Comparison of ENCODE assay signal across 8 cellular contexts in genomic region chr2:197255550-197255949, GRCh38. TPM values are rescaled to one million over a fixed set of nuclear protein-coding genes. Genes with fewer than 3 reads are reported as not detected.
DNase-seq lines count a peak whose midpoint lies in the region; ATAC-seq and TF ChIP-seq lines count a peak whose summit lies in the region.

No MANE protein-coding gene starts in this region.

- TF ChIP-seq POLR2A in stomach (IDR thresholded peaks at IDR 0.05): no peak

- H3K27me3 Mint-ChIP-seq in activated CD4-positive, alpha-beta memory T cell treated with anti-CD3 and anti-CD28 coated beads, Interleukin-2, amount 10 ng/mL, durations not matched to agents 7 days and 5 days: no peaks in the 10 kb centered on the region
- H3K27me3 Mint-ChIP-seq in effector memory CD8-positive, alpha-beta T cell: no peaks in the 10 kb centered on the region
- no peaks in the 10 kb centered on the region for H3K27me3 Mint-ChIP-seq in nephron progenitor cell (ENCODE audit: low read depth, poor library complexity)

- H3K27ac ChIP-seq in stomach: peak overlapping the region; percentile 38 to 78 (median 62)

- H3K36me3 Mint-ChIP-seq in activated CD4-positive, alpha-beta memory T cell treated with anti-CD3 and anti-CD28 coated beads, Interleukin-2, amount 10 ng/mL, durations not matched to agents 7 days and 5 days (ENCODE audit: low read depth): peaks cover 35% of the 10 kb centered on the region
- peaks cover 37% of the 10 kb centered on the region for H3K36me3 Mint-ChIP-seq in effector memory CD8-positive, alpha-beta T cell (ENCODE audit: insufficient read depth)
- no peaks in the 10 kb centered on the region for H3K36me3 Mint-ChIP-seq in nephron progenitor cell (ENCODE audit: low read depth)

- H3K36me3 ChIP-seq in stomach: no peaks in the 10 kb centered on the region

- no peaks in the 10 kb centered on the region for H3K9me3 ChIP-seq in stomach

- DNase-seq in CMK (ENCODE audit: low read depth) (peak; percentile 29), M059J (ENCODE audit: low read depth) (peak; percentile 12), nephron progenitor cell (peak; percentile 40), stomach (peak; percentile 59), DMS 273 treated with DMSO at 0.1 percent for 48 hours (lab: John Stamatoyannopoulos, UW) (no peak)
- peak; percentile 79 for DNase-seq in activated CD4-positive, alpha-beta memory T cell treated with anti-CD3 and anti-CD28 coated beads, Interleukin-2, amount 10 ng/mL, durations not matched to agents 7 days and 5 days
- DNase-seq in effector memory CD8-positive, alpha-beta T cell: peak; percentile 75 to 77 (median 75)

- peaks cover 72% of the 10 kb centered on the region for H3K4me1 Mint-ChIP-seq in activated CD4-positive, alpha-beta memory T cell treated with anti-CD3 and anti-CD28 coated beads, Interleukin-2, amount 10 ng/mL, durations not matched to agents 7 days and 5 days
- peaks cover 55 to 70% of the 10 kb centered on the region in 2 donors for H3K4me1 Mint-ChIP-seq in effector memory CD8-positive, alpha-beta T cell (ENCODE audit: low read depth in 2 of 2)
- H3K4me1 Mint-ChIP-seq in nephron progenitor cell: peaks cover 52% of the 10 kb centered on the region

- POLR2A ChIA-PET in activated CD4-positive, alpha-beta memory T cell treated with anti-CD3 and anti-CD28 coated beads, Interleukin-2, amount 10 ng/mL, durations not matched to agents 7 days and 5 days (lab: Charles Lee): interaction anchor here (0.7 to 4.7 kb wide), 23 partner anchors 8 to 109 kb away, joined by 3 to 50 read pairs (median 5); partner anchors contain the start of gene ANKRD44

- CTCF ChIA-PET in activated CD4-positive, alpha-beta memory T cell treated with anti-CD3 and anti-CD28 coated beads, Interleukin-2, amount 10 ng/mL, durations not matched to agents 7 days and 5 days (lab: Charles Lee): interaction anchor here (0.9 to 2.5 kb wide), 6 partner anchors 8 to 142 kb away, joined by 3 to 10 read pairs (median 4); no protein-coding TSS in a partner anchor

- ATAC-seq in GM21447 (IDR thresholded peaks at IDR 0.05; ENCODE audit: unreplicated experiment): peak; percentile 92
- peak; percentile 94 for ATAC-seq in effector memory CD8-positive, alpha-beta T cell (replicated peaks)

- WGBS in stomach, 5 donors: 37 to 56% (median 42%) methylated on average over 9 of the region's 9 CpGs

- H3K27ac Mint-ChIP-seq in activated CD4-positive, alpha-beta memory T cell treated with anti-CD3 and anti-CD28 coated beads, Interleukin-2, amount 10 ng/mL, durations not matched to agents 7 days and 5 days: peak overlapping the region; percentile 97
- H3K27ac Mint-ChIP-seq in effector memory CD8-positive, alpha-beta T cell: peak overlapping the region; percentile 97 to 99
- peak overlapping the region; percentile 89 for H3K27ac Mint-ChIP-seq in nephron progenitor cell

- intact Hi-C loops in stomach (cut with DNase I; ENCODE audit: low total_unique reads): no loop called here

- no peak overlapping the region for H3K4me3 ChIP-seq in stomach

- no peak for TF ChIP-seq CTCF in nephron progenitor cell (IDR thresholded peaks at IDR 0.05)
- TF ChIP-seq CTCF in stomach (IDR thresholded peaks at IDR 0.05): no peak

- no peaks in the 10 kb centered on the region for H3K27me3 ChIP-seq in stomach

- H3K4me1 ChIP-seq in stomach: peaks cover 0 to 40% (median 19%) of the 10 kb centered on the region in 4 donors

- peak overlapping the region; percentile 67 for H3K4me3 Mint-ChIP-seq in activated CD4-positive, alpha-beta memory T cell treated with anti-CD3 and anti-CD28 coated beads, Interleukin-2, amount 10 ng/mL, durations not matched to agents 7 days and 5 days
- H3K4me3 Mint-ChIP-seq in effector memory CD8-positive, alpha-beta T cell: peak overlapping the region; percentile 80 to 86
- H3K4me3 Mint-ChIP-seq in nephron progenitor cell: peak overlapping the region; percentile 8

- H3K9me3 Mint-ChIP-seq in activated CD4-positive, alpha-beta memory T cell treated with anti-CD3 and anti-CD28 coated beads, Interleukin-2, amount 10 ng/mL, durations not matched to agents 7 days and 5 days: no peaks in the 10 kb centered on the region
- H3K9me3 Mint-ChIP-seq in effector memory CD8-positive, alpha-beta T cell: peaks cover 0 to 5% of the 10 kb centered on the region in 2 donors
- H3K9me3 Mint-ChIP-seq in nephron progenitor cell: no peaks in the 10 kb centered on the region

- no peak for TF ChIP-seq EP300 in stomach (IDR thresholded peaks at IDR 0.05)

RNA-seq across cellular contexts. Expression of gene ANKRD44, which starts 55.0 kb away (rescaled TPM):
- total RNA-seq in M059J (2014; rRNA removed; shearing (Covaris generic)): 6.0 and 10.3 TPM in 2 replicates
- total RNA-seq in activated CD4-positive, alpha-beta memory T cell treated with anti-CD3 and anti-CD28 coated beads, Interleukin-2, amount 10 ng/mL, durations not matched to agents 7 days and 5 days: 100 to 1,000 TPM; 214 to 246 TPM
- total RNA-seq in stomach: 10 to 100 TPM in 4 of 5 donors, 1 to 10 TPM in 1; 1.2 to 58.4 (median 24.6) TPM
- 1 to 10 TPM; 1.2 to 2.3 (median 1.8) TPM for polyA plus RNA-seq in stomach

Comparison
In these comparisons a context has a peak if more than half of its experiments do, and no peak if none do; other contexts are left out.
1. H3K4me3 Mint-ChIP-seq: peak in every context shown above with its lines; median percentile 83 in effector memory CD8-positive, alpha-beta T cell; 67 in activated CD4-positive, alpha-beta memory T cell treated with anti-CD3 and anti-CD28 coated beads, Interleukin-2, amount 10 ng/mL, durations not matched to agents 7 days and 5 days; 8 in nephron progenitor cell.